In genomic region chr5:121273818-121274433, GRCh38 we compare ENCODE assay signal across 11 cellular contexts.
A peak's percentile ranks its signal among the peaks of the same experiment; 100 is the strongest.
DNase-seq lines count a peak whose midpoint lies in the region; ATAC-seq lines count a peak whose summit lies in the region.
"Had no signal": no experiment of that assay in that cellular context is flagged by ENCODE, and none has a peak within 500 bp of the region (broad histone marks: within the 10 kb centered on the region; RNA-seq: fewer than 3 reads in every experiment).

No MANE protein-coding gene starts in this region.

- ATAC-seq in naive thymus-derived CD8-positive, alpha-beta T cell: no peak
- ATAC-seq in HG03439 (IDR thresholded peaks at IDR 0.05; ENCODE audit: unreplicated experiment): no peak
- ATAC-seq: effector memory CD8-positive, alpha-beta T cell had no signal

- no peaks in the 10 kb centered on the region for H3K27me3 Mint-ChIP-seq in naive thymus-derived CD8-positive, alpha-beta T cell
- H3K27me3 Mint-ChIP-seq: effector memory CD8-positive, alpha-beta T cell had no signal

- H3K4me3 Mint-ChIP-seq in naive thymus-derived CD8-positive, alpha-beta T cell: no peak overlapping the region
- H3K4me3 Mint-ChIP-seq: effector memory CD8-positive, alpha-beta T cell had no signal

- POLR2A ChIA-PET in naive thymus-derived CD8-positive, alpha-beta T cell (lab: Charles Lee): no interaction called here

- no peak overlapping the region for H3K27ac Mint-ChIP-seq in naive thymus-derived CD8-positive, alpha-beta T cell
- H3K27ac Mint-ChIP-seq: effector memory CD8-positive, alpha-beta T cell had no signal

- H3K9me3 Mint-ChIP-seq in naive thymus-derived CD8-positive, alpha-beta T cell: peaks cover 0 to 16% (median 6%) of the 10 kb centered on the region in 9 donors

- DNase-seq in DMS53 treated with DMSO at 0.1 percent for 48 hours (lab: John Stamatoyannopoulos, UW; ENCODE audit: unreplicated experiment) (peak; percentile 88), MV-4-11 (lab: John Stamatoyannopoulos, UW) (peak; percentile 81), brain pericyte (ENCODE audit: low read depth, low spot score) (peak; percentile 62), myocyte (ENCODE audit: low read depth) (peak; percentile 3), medulla oblongata (ENCODE audit: extremely low spot score) (no peak), NCI-H1930 (lab: John Stamatoyannopoulos, UW) (no peak)
- no peak for DNase-seq in naive thymus-derived CD8-positive, alpha-beta T cell
- DNase-seq: effector memory CD8-positive, alpha-beta T cell; NCI-H2081 treated with DMSO at 0.1 percent for 48 hours; substantia nigra had no signal

- H3K36me3 Mint-ChIP-seq in naive thymus-derived CD8-positive, alpha-beta T cell: no peaks in the 10 kb centered on the region

- H3K4me1 Mint-ChIP-seq in naive thymus-derived CD8-positive, alpha-beta T cell: no peaks in the 10 kb centered on the region

Comparison
In these comparisons a context has a peak if more than half of its experiments do, and no peak if none do; other contexts are left out.
1. DNase-seq: peak in DMS53 treated with DMSO at 0.1 percent for 48 hours (single experiment), MV-4-11 (single experiment), brain pericyte (single experiment) and myocyte (single experiment); none in medulla oblongata (single experiment), naive thymus-derived CD8-positive, alpha-beta T cell (0 of 10) and NCI-H1930 (0 of 2).